Comparison of ENCODE assay signal across 1 cellular context in genomic region chr18:79983253-79983652, GRCh38.
TF ChIP-seq lines count a peak whose summit lies in the region.

No MANE protein-coding gene starts in this region.

TF ChIP-seq in K562, 482 proteins besides CTCF, POLR2A, EP300 and RAD21:
- no peak for TF ChIP-seq PKNOX1 (IDR thresholded peaks at IDR 0.05)
- TF ChIP-seq C11orf30 (IDR thresholded peaks at IDR 0.05; ENCODE audit: low read depth), result 0 out of 2 replicates have a peak, but pooled peaks have one; percentile 12
- TF ChIP-seq CREB3 (tag; conservative IDR thresholded peaks at IDR 0.05; ENCODE audit: low read depth), result no peak
- TF ChIP-seq ZNF316 (IDR thresholded peaks at IDR 0.05), result peak; percentile 27; the same call in 1 of the 2 replicates
- no peak for TF ChIP-seq TAF9B (IDR thresholded peaks at IDR 0.05; ENCODE audit: partially characterized antibody)
- TF ChIP-seq ZNF586 (CRISPR knock-in tag; conservative IDR thresholded peaks at IDR 0.05), result no peak
- no peak for TF ChIP-seq ZNF197 (CRISPR knock-in tag; IDR thresholded peaks at IDR 0.05; ENCODE audit: low read depth)
